Comparison of ENCODE assay signal across 8 cellular contexts in genomic region chr2:197198890-197199289, GRCh38.
DNase-seq lines count a peak whose midpoint lies in the region; ATAC-seq and TF ChIP-seq lines count a peak whose summit lies in the region.

No MANE protein-coding gene starts in this region.

- H3K4me3 Mint-ChIP-seq in CD14-positive monocyte = peak overlapping the region; percentile 76 to 91
- H3K4me3 Mint-ChIP-seq in activated CD4-positive, alpha-beta memory T cell treated with anti-CD3 and anti-CD28 coated beads, Interleukin-2, amount 10 ng/mL, durations not matched to agents 7 days and 5 days = peak overlapping the region; percentile 79

- H3K4me1 ChIP-seq in foreskin keratinocyte = no peaks in the 10 kb centered on the region

- peak overlapping the region; percentile 76 to 95 (median 90) for H3K27ac Mint-ChIP-seq in CD14-positive monocyte
- H3K27ac Mint-ChIP-seq in activated CD4-positive, alpha-beta memory T cell treated with anti-CD3 and anti-CD28 coated beads, Interleukin-2, amount 10 ng/mL, durations not matched to agents 7 days and 5 days = peak overlapping the region; percentile 96

- no peak overlapping the region for H3K27ac ChIP-seq in foreskin keratinocyte

- peaks cover 66% of the 10 kb centered on the region for H3K4me1 Mint-ChIP-seq in CD14-positive monocyte
- peaks cover 85% of the 10 kb centered on the region for H3K4me1 Mint-ChIP-seq in activated CD4-positive, alpha-beta memory T cell treated with anti-CD3 and anti-CD28 coated beads, Interleukin-2, amount 10 ng/mL, durations not matched to agents 7 days and 5 days

- H3K9me3 Mint-ChIP-seq in CD14-positive monocyte = no peaks in the 10 kb centered on the region
- peaks cover 3% of the 10 kb centered on the region for H3K9me3 Mint-ChIP-seq in activated CD4-positive, alpha-beta memory T cell treated with anti-CD3 and anti-CD28 coated beads, Interleukin-2, amount 10 ng/mL, durations not matched to agents 7 days and 5 days

- ATAC-seq in GM21367 (IDR thresholded peaks at IDR 0.05; ENCODE audit: unreplicated experiment) (peak; percentile 98), foreskin keratinocyte (peak; percentile 34)

- no peaks in the 10 kb centered on the region for H3K27me3 ChIP-seq in foreskin keratinocyte

- peaks cover 0 to 3% (median 0%) of the 10 kb centered on the region in 3 donors for H3K27me3 Mint-ChIP-seq in CD14-positive monocyte (ENCODE audit: low read depth in 3 of 3)
- H3K27me3 Mint-ChIP-seq in activated CD4-positive, alpha-beta memory T cell treated with anti-CD3 and anti-CD28 coated beads, Interleukin-2, amount 10 ng/mL, durations not matched to agents 7 days and 5 days = no peaks in the 10 kb centered on the region

- H3K36me3 Mint-ChIP-seq in CD14-positive monocyte = peaks cover 18 to 21% of the 10 kb centered on the region in 2 donors
- H3K36me3 Mint-ChIP-seq in activated CD4-positive, alpha-beta memory T cell treated with anti-CD3 and anti-CD28 coated beads, Interleukin-2, amount 10 ng/mL, durations not matched to agents 7 days and 5 days (ENCODE audit: low read depth) = peaks cover 55% of the 10 kb centered on the region

- TF ChIP-seq CTCF in CD14-positive monocyte (IDR thresholded peaks at IDR 0.05) = no peak
- TF ChIP-seq CTCF in foreskin keratinocyte (conservative IDR thresholded peaks at IDR 0.05) = no peak

- intact Hi-C loops in CD14-positive monocyte (cut with micrococcal nuclease) = loop anchor here (5.0 kb wide), 2 partner anchors 38 to 113 kb away; partner anchors contain the start of gene ANKRD44 (in 1 of the 2)

- CTCF ChIA-PET in activated CD4-positive, alpha-beta memory T cell treated with anti-CD3 and anti-CD28 coated beads, Interleukin-2, amount 10 ng/mL, durations not matched to agents 7 days and 5 days (lab: Charles Lee) = interaction anchor here (0.8 to 4.1 kb wide), 19 partner anchors 9 to 129 kb away, joined by 3 to 28 read pairs (median 4); partner anchors contain the start of gene ANKRD44

- POLR2A ChIA-PET in activated CD4-positive, alpha-beta memory T cell treated with anti-CD3 and anti-CD28 coated beads, Interleukin-2, amount 10 ng/mL, durations not matched to agents 7 days and 5 days (lab: Charles Lee) = interaction anchor here (0.6 to 9.9 kb wide), 25 partner anchors 9 to 271 kb away, joined by 3 to 123 read pairs (median 5); partner anchors contain the start of genes ANKRD44 and COQ10B

- DNase-seq in CD14-positive monocyte (ENCODE audit: low spot score) (peak; percentile 77), KG1 (lab: John Stamatoyannopoulos, UW) (peak; percentile 89), foreskin keratinocyte (no peak), NCI-H1436 (lab: John Stamatoyannopoulos, UW) (no peak), middle frontal gyrus (ENCODE audit: extremely low spot score, low spot score) (no peak)
- peak; percentile 94 for DNase-seq in activated CD4-positive, alpha-beta memory T cell treated with anti-CD3 and anti-CD28 coated beads, Interleukin-2, amount 10 ng/mL, durations not matched to agents 7 days and 5 days
- DNase-seq in stimulated activated CD4-positive, alpha-beta T cell treated with anti-CD3 and anti-CD28 coated beads, Interleukin-2, amount 100 ng/mL, for 4 hours (ENCODE audit: low read depth) = peak; percentile 75

Comparison
In these comparisons a context has a peak if more than half of its experiments do, and no peak if none do; other contexts are left out.
1. DNase-seq: peak in CD14-positive monocyte (single experiment), KG1 (single experiment), activated CD4-positive, alpha-beta memory T cell treated with anti-CD3 and anti-CD28 coated beads, Interleukin-2, amount 10 ng/mL, durations not matched to agents 7 days and 5 days (single experiment) and stimulated activated CD4-positive, alpha-beta T cell treated with anti-CD3 and anti-CD28 coated beads, Interleukin-2, amount 100 ng/mL, for 4 hours (single experiment); none in foreskin keratinocyte (0 of 2), NCI-H1436 (single experiment) and middle frontal gyrus (single experiment).